1 cellular context compared by ENCODE assay signal in the genomic region with DNA sequence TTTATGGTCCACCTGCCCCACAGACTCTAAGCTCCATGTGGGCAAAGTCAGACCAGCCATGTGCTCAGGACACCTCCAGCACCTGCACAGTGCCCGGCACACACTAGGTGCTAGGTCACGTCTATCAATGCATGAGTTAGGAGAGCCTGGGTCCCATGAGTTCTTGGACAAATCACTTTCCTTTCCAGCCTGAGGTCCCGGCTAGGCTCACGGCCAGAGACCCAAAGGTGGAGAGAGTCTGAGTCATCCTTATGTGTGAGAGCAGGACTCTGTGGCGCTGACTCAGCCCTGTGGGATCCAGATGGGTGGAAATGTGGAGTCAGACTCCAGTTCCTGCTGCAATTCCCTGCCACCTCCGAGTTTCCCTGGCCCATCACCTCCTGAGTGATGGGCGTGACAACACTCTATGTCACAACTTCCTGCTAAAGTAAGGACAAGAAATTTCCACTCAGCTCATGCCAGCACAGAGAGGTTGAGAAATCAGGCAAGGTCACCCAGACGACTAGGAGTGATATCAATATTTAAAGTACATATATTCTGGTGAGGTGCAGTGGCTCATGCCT.
A peak's percentile ranks its signal among the peaks of the same experiment; 100 is the strongest.
TF ChIP-seq lines count a peak whose summit lies in the region.

No MANE protein-coding gene starts in this region.

TF ChIP-seq in HepG2, 621 proteins besides CTCF, POLR2A, EP300 and RAD21 (continued from another document and continues in another):
- TF ChIP-seq, protein P1, sequence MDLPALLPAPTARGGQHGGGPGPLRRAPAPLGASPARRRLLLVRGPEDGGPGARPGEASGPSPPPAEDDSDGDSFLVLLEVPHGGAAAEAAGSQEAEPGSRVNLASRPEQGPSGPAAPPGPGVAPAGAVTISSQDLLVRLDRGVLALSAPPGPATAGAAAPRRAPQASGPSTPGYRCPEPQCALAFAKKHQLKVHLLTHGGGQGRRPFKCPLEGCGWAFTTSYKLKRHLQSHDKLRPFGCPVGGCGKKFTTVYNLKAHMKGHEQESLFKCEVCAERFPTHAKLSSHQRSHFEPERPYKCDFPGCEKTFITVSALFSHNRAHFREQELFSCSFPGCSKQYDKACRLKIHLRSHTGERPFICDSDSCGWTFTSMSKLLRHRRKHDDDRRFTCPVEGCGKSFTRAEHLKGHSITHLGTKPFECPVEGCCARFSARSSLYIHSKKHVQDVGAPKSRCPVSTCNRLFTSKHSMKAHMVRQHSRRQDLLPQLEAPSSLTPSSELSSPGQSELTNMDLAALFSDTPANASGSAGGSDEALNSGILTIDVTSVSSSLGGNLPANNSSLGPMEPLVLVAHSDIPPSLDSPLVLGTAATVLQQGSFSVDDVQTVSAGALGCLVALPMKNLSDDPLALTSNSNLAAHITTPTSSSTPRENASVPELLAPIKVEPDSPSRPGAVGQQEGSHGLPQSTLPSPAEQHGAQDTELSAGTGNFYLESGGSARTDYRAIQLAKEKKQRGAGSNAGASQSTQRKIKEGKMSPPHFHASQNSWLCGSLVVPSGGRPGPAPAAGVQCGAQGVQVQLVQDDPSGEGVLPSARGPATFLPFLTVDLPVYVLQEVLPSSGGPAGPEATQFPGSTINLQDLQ (CRISPR knock-in tag; IDR thresholded peaks at IDR 0.05) = no peak
- TF ChIP-seq ZNF557 (CRISPR knock-in tag; IDR thresholded peaks at IDR 0.05) (no peak), NFE2 (CRISPR knock-in tag; IDR thresholded peaks at IDR 0.05) (no peak), MAFF (IDR thresholded peaks at IDR 0.05; ENCODE audit: low read depth, low read length) (peak; percentile 93), HNF4A (CRISPR knock-in tag; IDR thresholded peaks at IDR 0.05) (no peak), ZNF567 (CRISPR knock-in tag; IDR thresholded peaks at IDR 0.05; ENCODE audit: borderline replicate concordance) (no peak), CENPX (CRISPR knock-in tag; IDR thresholded peaks at IDR 0.05) (no peak), KDM6A (CRISPR knock-in tag; IDR thresholded peaks at IDR 0.05; ENCODE audit: low read depth) (no peak), SATB2 (CRISPR knock-in tag; IDR thresholded peaks at IDR 0.05) (no peak), HDAC6 (IDR thresholded peaks at IDR 0.05; ENCODE audit: low read depth, low read length) (no peak), ZNF460 (CRISPR knock-in tag; IDR thresholded peaks at IDR 0.05; ENCODE audit: borderline replicate concordance) (no peak), ZSCAN21 (CRISPR knock-in tag; IDR thresholded peaks at IDR 0.05; ENCODE audit: borderline replicate concordance) (no peak; the same call in 1 of the 2 replicates), ZNF816 (CRISPR knock-in tag; IDR thresholded peaks at IDR 0.05; ENCODE audit: borderline replicate concordance) (no peak), CAMTA2 (CRISPR knock-in tag; IDR thresholded peaks at IDR 0.05; ENCODE audit: borderline replicate concordance) (no peak), ZFAT (CRISPR knock-in tag; conservative IDR thresholded peaks at IDR 0.05) (no peak), FOSL1 (CRISPR knock-in tag; IDR thresholded peaks at IDR 0.05; ENCODE audit: borderline replicate concordance) (peak; percentile 65; the same call in 1 of the 2 replicates), RFXANK (CRISPR knock-in tag; IDR thresholded peaks at IDR 0.05) (no peak), ATAD3A (CRISPR knock-in tag; IDR thresholded peaks at IDR 0.05) (no peak), NBN (conservative IDR thresholded peaks at IDR 0.05) (no peak), ZNF724P (CRISPR knock-in tag; IDR thresholded peaks at IDR 0.05; ENCODE audit: borderline replicate concordance) (0 out of 2 replicates have a peak, but pooled peaks have one; percentile 17), RCOR2 (CRISPR knock-in tag; IDR thresholded peaks at IDR 0.05) (peak; percentile 75; the same call in 1 of the 2 replicates), MATR3 (CRISPR knock-in tag; IDR thresholded peaks at IDR 0.05) (no peak), KDM5B (CRISPR knock-in tag; IDR thresholded peaks at IDR 0.05; ENCODE audit: borderline replicate concordance) (no peak), HNRNPL (IDR thresholded peaks at IDR 0.05; ENCODE audit: low read depth, low read length) (no peak), TCF7L2 (IDR thresholded peaks at IDR 0.05; ENCODE audit: low read depth, low read length) (no peak), ZIK1 (CRISPR knock-in tag; IDR thresholded peaks at IDR 0.05; ENCODE audit: borderline replicate concordance, low read depth) (no peak), NFIB (CRISPR knock-in tag; IDR thresholded peaks at IDR 0.05; ENCODE audit: borderline replicate concordance) (no peak), ZNF33B (CRISPR knock-in tag; IDR thresholded peaks at IDR 0.05) (no peak), TAF1 (CRISPR knock-in tag; IDR thresholded peaks at IDR 0.05) (peak; percentile 41; the same call in 1 of the 2 replicates), ZNF850 (CRISPR knock-in tag; conservative IDR thresholded peaks at IDR 0.05) (no peak), NFE2L1 (CRISPR knock-in tag; IDR thresholded peaks at IDR 0.05; ENCODE audit: borderline replicate concordance) (no peak), CHD2 (IDR thresholded peaks at IDR 0.05; ENCODE audit: low read depth, low read length) (no peak), U2AF1 (optimal IDR thresholded peaks at IDR 0.05; ENCODE audit: low read depth, low read length) (no peak), ZNF780A (CRISPR knock-in tag; IDR thresholded peaks at IDR 0.05) (no peak), PAX8 (CRISPR knock-in tag; IDR thresholded peaks at IDR 0.05; ENCODE audit: borderline replicate concordance) (no peak), ZSCAN31 (CRISPR knock-in tag; IDR thresholded peaks at IDR 0.05; ENCODE audit: low read depth) (no peak), ELF4 (CRISPR knock-in tag; IDR thresholded peaks at IDR 0.05; ENCODE audit: borderline replicate concordance) (no peak), RBM39 (IDR thresholded peaks at IDR 0.05; ENCODE audit: low read depth, low read length, poor library complexity, severe bottlenecking) (no peak)
- TF ChIP-seq, protein P2, sequence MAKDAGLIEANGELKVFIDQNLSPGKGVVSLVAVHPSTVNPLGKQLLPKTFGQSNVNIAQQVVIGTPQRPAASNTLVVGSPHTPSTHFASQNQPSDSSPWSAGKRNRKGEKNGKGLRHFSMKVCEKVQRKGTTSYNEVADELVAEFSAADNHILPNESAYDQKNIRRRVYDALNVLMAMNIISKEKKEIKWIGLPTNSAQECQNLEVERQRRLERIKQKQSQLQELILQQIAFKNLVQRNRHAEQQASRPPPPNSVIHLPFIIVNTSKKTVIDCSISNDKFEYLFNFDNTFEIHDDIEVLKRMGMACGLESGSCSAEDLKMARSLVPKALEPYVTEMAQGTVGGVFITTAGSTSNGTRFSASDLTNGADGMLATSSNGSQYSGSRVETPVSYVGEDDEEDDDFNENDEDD (CRISPR knock-in tag; IDR thresholded peaks at IDR 0.05; ENCODE audit: borderline replicate concordance) = no peak
- TF ChIP-seq, protein P3, sequence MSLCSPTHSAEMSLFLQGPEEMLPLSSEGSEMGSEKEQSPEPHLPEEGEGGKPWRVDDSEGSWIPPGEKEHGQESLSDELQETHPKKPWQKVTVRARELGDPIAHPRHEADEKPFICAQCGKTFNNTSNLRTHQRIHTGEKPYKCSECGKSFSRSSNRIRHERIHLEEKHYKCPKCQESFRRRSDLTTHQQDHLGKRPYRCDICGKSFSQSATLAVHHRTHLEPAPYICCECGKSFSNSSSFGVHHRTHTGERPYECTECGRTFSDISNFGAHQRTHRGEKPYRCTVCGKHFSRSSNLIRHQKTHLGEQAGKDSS (CRISPR knock-in tag; IDR thresholded peaks at IDR 0.05; ENCODE audit: borderline replicate concordance, low read depth) = no peak
- TF ChIP-seq, protein P4, sequence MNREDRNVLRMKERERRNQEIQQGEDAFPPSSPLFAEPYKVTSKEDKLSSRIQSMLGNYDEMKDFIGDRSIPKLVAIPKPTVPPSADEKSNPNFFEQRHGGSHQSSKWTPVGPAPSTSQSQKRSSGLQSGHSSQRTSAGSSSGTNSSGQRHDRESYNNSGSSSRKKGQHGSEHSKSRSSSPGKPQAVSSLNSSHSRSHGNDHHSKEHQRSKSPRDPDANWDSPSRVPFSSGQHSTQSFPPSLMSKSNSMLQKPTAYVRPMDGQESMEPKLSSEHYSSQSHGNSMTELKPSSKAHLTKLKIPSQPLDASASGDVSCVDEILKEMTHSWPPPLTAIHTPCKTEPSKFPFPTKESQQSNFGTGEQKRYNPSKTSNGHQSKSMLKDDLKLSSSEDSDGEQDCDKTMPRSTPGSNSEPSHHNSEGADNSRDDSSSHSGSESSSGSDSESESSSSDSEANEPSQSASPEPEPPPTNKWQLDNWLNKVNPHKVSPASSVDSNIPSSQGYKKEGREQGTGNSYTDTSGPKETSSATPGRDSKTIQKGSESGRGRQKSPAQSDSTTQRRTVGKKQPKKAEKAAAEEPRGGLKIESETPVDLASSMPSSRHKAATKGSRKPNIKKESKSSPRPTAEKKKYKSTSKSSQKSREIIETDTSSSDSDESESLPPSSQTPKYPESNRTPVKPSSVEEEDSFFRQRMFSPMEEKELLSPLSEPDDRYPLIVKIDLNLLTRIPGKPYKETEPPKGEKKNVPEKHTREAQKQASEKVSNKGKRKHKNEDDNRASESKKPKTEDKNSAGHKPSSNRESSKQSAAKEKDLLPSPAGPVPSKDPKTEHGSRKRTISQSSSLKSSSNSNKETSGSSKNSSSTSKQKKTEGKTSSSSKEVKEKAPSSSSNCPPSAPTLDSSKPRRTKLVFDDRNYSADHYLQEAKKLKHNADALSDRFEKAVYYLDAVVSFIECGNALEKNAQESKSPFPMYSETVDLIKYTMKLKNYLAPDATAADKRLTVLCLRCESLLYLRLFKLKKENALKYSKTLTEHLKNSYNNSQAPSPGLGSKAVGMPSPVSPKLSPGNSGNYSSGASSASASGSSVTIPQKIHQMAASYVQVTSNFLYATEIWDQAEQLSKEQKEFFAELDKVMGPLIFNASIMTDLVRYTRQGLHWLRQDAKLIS (CRISPR knock-in tag; IDR thresholded peaks at IDR 0.05) = no peak
- TF ChIP-seq, protein P5, sequence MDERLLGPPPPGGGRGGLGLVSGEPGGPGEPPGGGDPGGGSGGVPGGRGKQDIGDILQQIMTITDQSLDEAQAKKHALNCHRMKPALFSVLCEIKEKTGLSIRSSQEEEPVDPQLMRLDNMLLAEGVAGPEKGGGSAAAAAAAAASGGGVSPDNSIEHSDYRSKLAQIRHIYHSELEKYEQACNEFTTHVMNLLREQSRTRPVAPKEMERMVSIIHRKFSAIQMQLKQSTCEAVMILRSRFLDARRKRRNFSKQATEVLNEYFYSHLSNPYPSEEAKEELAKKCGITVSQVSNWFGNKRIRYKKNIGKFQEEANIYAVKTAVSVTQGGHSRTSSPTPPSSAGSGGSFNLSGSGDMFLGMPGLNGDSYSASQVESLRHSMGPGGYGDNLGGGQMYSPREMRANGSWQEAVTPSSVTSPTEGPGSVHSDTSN (CRISPR knock-in tag; IDR thresholded peaks at IDR 0.05) = no peak
- TF ChIP-seq, protein P6, sequence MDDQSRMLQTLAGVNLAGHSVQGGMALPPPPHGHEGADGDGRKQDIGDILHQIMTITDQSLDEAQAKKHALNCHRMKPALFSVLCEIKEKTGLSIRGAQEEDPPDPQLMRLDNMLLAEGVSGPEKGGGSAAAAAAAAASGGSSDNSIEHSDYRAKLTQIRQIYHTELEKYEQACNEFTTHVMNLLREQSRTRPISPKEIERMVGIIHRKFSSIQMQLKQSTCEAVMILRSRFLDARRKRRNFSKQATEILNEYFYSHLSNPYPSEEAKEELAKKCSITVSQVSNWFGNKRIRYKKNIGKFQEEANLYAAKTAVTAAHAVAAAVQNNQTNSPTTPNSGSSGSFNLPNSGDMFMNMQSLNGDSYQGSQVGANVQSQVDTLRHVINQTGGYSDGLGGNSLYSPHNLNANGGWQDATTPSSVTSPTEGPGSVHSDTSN (CRISPR knock-in tag; IDR thresholded peaks at IDR 0.05; ENCODE audit: borderline replicate concordance) = no peak
- TF ChIP-seq, protein P7, sequence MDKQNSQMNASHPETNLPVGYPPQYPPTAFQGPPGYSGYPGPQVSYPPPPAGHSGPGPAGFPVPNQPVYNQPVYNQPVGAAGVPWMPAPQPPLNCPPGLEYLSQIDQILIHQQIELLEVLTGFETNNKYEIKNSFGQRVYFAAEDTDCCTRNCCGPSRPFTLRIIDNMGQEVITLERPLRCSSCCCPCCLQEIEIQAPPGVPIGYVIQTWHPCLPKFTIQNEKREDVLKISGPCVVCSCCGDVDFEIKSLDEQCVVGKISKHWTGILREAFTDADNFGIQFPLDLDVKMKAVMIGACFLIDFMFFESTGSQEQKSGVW (CRISPR knock-in tag; IDR thresholded peaks at IDR 0.05; ENCODE audit: borderline replicate concordance) = no peak
- TF ChIP-seq, protein P8, sequence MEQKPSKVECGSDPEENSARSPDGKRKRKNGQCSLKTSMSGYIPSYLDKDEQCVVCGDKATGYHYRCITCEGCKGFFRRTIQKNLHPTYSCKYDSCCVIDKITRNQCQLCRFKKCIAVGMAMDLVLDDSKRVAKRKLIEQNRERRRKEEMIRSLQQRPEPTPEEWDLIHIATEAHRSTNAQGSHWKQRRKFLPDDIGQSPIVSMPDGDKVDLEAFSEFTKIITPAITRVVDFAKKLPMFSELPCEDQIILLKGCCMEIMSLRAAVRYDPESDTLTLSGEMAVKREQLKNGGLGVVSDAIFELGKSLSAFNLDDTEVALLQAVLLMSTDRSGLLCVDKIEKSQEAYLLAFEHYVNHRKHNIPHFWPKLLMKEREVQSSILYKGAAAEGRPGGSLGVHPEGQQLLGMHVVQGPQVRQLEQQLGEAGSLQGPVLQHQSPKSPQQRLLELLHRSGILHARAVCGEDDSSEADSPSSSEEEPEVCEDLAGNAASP (CRISPR knock-in tag; IDR thresholded peaks at IDR 0.05; ENCODE audit: borderline replicate concordance) = no peak; the same call in 1 of the 2 replicates
- TF ChIP-seq, protein P9, sequence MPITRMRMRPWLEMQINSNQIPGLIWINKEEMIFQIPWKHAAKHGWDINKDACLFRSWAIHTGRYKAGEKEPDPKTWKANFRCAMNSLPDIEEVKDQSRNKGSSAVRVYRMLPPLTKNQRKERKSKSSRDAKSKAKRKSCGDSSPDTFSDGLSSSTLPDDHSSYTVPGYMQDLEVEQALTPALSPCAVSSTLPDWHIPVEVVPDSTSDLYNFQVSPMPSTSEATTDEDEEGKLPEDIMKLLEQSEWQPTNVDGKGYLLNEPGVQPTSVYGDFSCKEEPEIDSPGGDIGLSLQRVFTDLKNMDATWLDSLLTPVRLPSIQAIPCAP (CRISPR knock-in tag; IDR thresholded peaks at IDR 0.05; ENCODE audit: low read depth) = no peak
- TF ChIP-seq, protein P10, sequence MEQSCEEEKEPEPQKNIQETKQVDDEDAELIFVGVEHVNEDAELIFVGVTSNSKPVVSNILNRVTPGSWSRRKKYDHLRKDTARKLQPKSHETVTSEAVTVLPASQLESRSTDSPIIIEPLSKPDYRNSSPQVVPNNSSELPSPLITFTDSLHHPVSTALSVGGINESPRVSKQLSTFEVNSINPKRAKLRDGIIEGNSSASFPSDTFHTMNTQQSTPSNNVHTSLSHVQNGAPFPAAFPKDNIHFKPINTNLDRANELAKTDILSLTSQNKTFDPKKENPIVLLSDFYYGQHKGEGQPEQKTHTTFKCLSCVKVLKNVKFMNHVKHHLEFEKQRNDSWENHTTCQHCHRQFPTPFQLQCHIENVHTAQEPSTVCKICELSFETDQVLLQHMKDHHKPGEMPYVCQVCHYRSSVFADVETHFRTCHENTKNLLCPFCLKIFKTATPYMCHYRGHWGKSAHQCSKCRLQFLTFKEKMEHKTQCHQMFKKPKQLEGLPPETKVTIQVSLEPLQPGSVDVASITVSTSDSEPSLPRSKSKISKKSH (CRISPR knock-in tag; IDR thresholded peaks at IDR 0.05; ENCODE audit: borderline replicate concordance) = no peak
- TF ChIP-seq, protein P11, sequence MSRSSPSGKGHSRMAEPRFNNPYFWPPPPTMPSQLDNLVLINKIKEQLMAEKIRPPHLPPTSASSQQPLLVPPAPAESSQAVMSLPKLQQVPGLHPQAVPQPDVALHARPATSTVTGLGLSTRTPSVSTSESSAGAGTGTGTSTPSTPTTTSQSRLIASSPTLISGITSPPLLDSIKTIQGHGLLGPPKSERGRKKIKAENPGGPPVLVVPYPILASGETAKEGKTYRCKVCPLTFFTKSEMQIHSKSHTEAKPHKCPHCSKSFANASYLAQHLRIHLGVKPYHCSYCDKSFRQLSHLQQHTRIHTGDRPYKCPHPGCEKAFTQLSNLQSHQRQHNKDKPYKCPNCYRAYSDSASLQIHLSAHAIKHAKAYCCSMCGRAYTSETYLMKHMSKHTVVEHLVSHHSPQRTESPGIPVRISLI (CRISPR knock-in tag; IDR thresholded peaks at IDR 0.05; ENCODE audit: borderline replicate concordance) = no peak
